In genomic region chr17:40167685-40168261, GRCh38 we compare ENCODE assay signal across 9 cellular contexts. TPM values are rescaled to one million over a fixed set of nuclear protein-coding genes. Genes with fewer than 3 reads are reported as not detected.
DNase-seq lines count a peak whose midpoint lies in the region; ATAC-seq, FAIRE-seq and TF ChIP-seq lines count a peak whose summit lies in the region.
"Had no signal": no experiment of that assay in that cellular context is flagged by ENCODE, and none has a peak within 500 bp of the region (broad histone marks: within the 10 kb centered on the region; RNA-seq: fewer than 3 reads in every experiment).

No MANE protein-coding gene starts in this region.

- ATAC-seq in T-cell (replicated peaks in 1 of 4) (peak in 1 of 4 experiments; percentile 22), HG03095 (IDR thresholded peaks at IDR 0.05; ENCODE audit: unreplicated experiment) (no peak)

- no peak overlapping the region for H3K4me3 ChIP-seq in esophagus squamous epithelium
- no peak overlapping the region for H3K4me3 ChIP-seq in prostate gland

- intact Hi-C loops in Calu3 (cut with micrococcal nuclease; ENCODE audit: unreplicated experiment): loop anchor here (1.0 to 2.0 kb wide), 6 partner anchors 43 to 153 kb away; no protein-coding TSS in a partner anchor
- intact Hi-C loops in esophagus squamous epithelium (cut with DNase I): loop anchor here (5.0 to 10.0 kb wide), 2 partner anchors 55 to 153 kb away; partner anchors contain the start of gene CSF3
- intact Hi-C loops in prostate gland (cut with DNase I): loop anchor here (2.0 to 5.0 kb wide), 3 partner anchors 55 to 155 kb away; partner anchors contain the start of gene THRA

- no peak for DNase-seq in Calu3
- DNase-seq in T-cell: no peak
- DNase-seq in esophagus squamous epithelium (lab: John Stamatoyannopoulos, UW): no peak
- DNase-seq in prostate gland (ENCODE audit: low spot score): no peak
- no peak for DNase-seq in GM19239 (ENCODE audit: insufficient read length, low spot score)
- DNase-seq in AG08395 (ENCODE audit: low spot score): no peak
- DNase-seq in SW480 (ENCODE audit: low spot score): no peak

- peak overlapping the region; percentile 21 to 70 (median 64) for H3K27ac ChIP-seq in esophagus squamous epithelium
- peak overlapping the region; percentile 42 to 56 for H3K27ac ChIP-seq in prostate gland

- WGBS in esophagus squamous epithelium, 2 donors: 82 to 94% methylated on average over 3 of the region's 3 CpGs
- WGBS in prostate gland: 86% methylated on average over 3 of the region's 3 CpGs

- H3K4me3 Mint-ChIP-seq in Calu3 (ENCODE audit: low read depth, unreplicated experiment) (no peak overlapping the region), T-cell (no peak overlapping the region)

- POLR2A ChIA-PET in T-cell (lab: Charles Lee): interaction anchor here in 1 of 2 donors (0.6 kb wide), 1 partner anchor 130 kb away, joined by 3 read pairs; no protein-coding TSS in a partner anchor

- no peaks in the 10 kb centered on the region for H3K27me3 Mint-ChIP-seq in Calu3 (ENCODE audit: unreplicated experiment)
- H3K27me3 Mint-ChIP-seq in T-cell: no peaks in the 10 kb centered on the region

- H3K27ac Mint-ChIP-seq in Calu3 (ENCODE audit: unreplicated experiment) (peak overlapping the region; percentile 4), T-cell (peak overlapping the region; percentile 65 to 78)

- TF ChIP-seq CTCF in Calu3 (IDR thresholded peaks at IDR 0.05; ENCODE audit: unreplicated experiment) (no peak), esophagus squamous epithelium (IDR thresholded peaks at IDR 0.05) (no peak), prostate gland (IDR thresholded peaks at IDR 0.05) (no peak)

- no peak for FAIRE-seq in GM19239 (lab: Jason Lieb, UNC)
- FAIRE-seq: H54 had no signal

- CTCF ChIA-PET in Calu3 (lab: Charles Lee): interaction anchor here (0.8 to 6.3 kb wide), 69 partner anchors 9 to 717 kb away, joined by 3 to 462 read pairs (median 8); partner anchors contain the start of genes CASC3, CDC6, CSF3 and MED1
- CTCF ChIA-PET in T-cell (lab: Charles Lee): interaction anchor here (0.8 to 4.2 kb wide), 17 partner anchors 12 to 366 kb away, joined by 3 to 72 read pairs (median 4); partner anchors contain the start of genes CASC3 (in 1 of the 2), NR1D1 (in 1 of the 2) and WIPF2 (in 1 of the 2)

- H3K4me1 Mint-ChIP-seq in Calu3 (ENCODE audit: low read depth, unreplicated experiment) (peaks cover 17% of the 10 kb centered on the region), T-cell (peaks cover 5 to 15% (median 13%) of the 10 kb centered on the region in 3 donors)

- H3K27me3 ChIP-seq in esophagus squamous epithelium (no peaks in the 10 kb centered on the region), prostate gland (replicated peaks; ENCODE audit: insufficient read depth) (no peaks in the 10 kb centered on the region)

- peaks cover 93% of the 10 kb centered on the region for H3K36me3 Mint-ChIP-seq in Calu3 (ENCODE audit: insufficient read depth, unreplicated experiment)
- peaks cover 69% of the 10 kb centered on the region for H3K36me3 Mint-ChIP-seq in T-cell

- no peaks in the 10 kb centered on the region for H3K9me3 Mint-ChIP-seq in Calu3 (ENCODE audit: low read depth, unreplicated experiment)
- H3K9me3 Mint-ChIP-seq in T-cell: no peaks in the 10 kb centered on the region

- H3K4me1 ChIP-seq in esophagus squamous epithelium: peaks cover 0 to 10% (median 0%) of the 10 kb centered on the region in 3 donors
- no peaks in the 10 kb centered on the region for H3K4me1 ChIP-seq in prostate gland (replicated peaks)

- no TSS peak for BruUV-seq in Calu3 (replicated peaks; lab: Mats Ljungman, UMichigan)

- TF ChIP-seq POLR2A in esophagus squamous epithelium (IDR thresholded peaks at IDR 0.05) (no peak), prostate gland (IDR thresholded peaks at IDR 0.05) (no peak)

- H3K9me3 ChIP-seq in esophagus squamous epithelium (no peaks in the 10 kb centered on the region), prostate gland (no peaks in the 10 kb centered on the region)

- H3K36me3 ChIP-seq in esophagus squamous epithelium (peaks cover 45 to 100% (median 67%) of the 10 kb centered on the region in 3 donors), prostate gland (peaks cover 15 to 31% of the 10 kb centered on the region in 2 donors)

RNA-seq across cellular contexts. Expression of gene RAPGEFL1, which starts 9.5 kb away (rescaled TPM):
- 57.9 and 86.3 TPM in 2 replicates for total RNA-seq in Calu3 (2022)
- 1 to 10 TPM; 4.6 to 10.0 (median 6.2) TPM for total RNA-seq in T-cell
- 100 to 1,000 TPM in 3 of 4 donors, 10 to 100 TPM in 1; 70.1 to 182 (median 144) TPM for total RNA-seq in esophagus squamous epithelium
- total RNA-seq in prostate gland: 10 to 100 TPM; 14.2 to 25.1 TPM

RNA-seq across cellular contexts. Expression of gene CASC3, which starts 27.4 kb away (rescaled TPM):
- total RNA-seq in Calu3 (2022) (541 and 621 TPM in 2 replicates), T-cell (100 to 1,000 TPM; 116 to 161 (median 126) TPM), esophagus squamous epithelium (10 to 100 TPM; 23.7 to 62.6 (median 27.8) TPM), prostate gland (10 to 100 TPM; 59.8 to 94.3 TPM)

RNA-seq across cellular contexts. Expression of gene MSL1, which starts 46.0 kb away (rescaled TPM):
- total RNA-seq in Calu3 (2022) (505 and 524 TPM in 2 replicates), T-cell (100 to 1,000 TPM; 106 to 136 (median 115) TPM), esophagus squamous epithelium (10 to 100 TPM; 41.5 to 59.9 (median 51.5) TPM), prostate gland (100 to 1,000 TPM in 1 of 2 donors, 10 to 100 TPM in 1; 77.0 to 112 TPM)

RNA-seq across cellular contexts. Expression of gene WIPF2, which starts 51.3 kb away (rescaled TPM):
- total RNA-seq in Calu3 (2022) (327 and 376 TPM in 2 replicates), T-cell (10 to 100 TPM; 23.1 to 42.1 (median 32.1) TPM), esophagus squamous epithelium (10 to 100 TPM in 3 of 4 donors, 1 to 10 TPM in 1; 9.8 to 13.8 (median 11.2) TPM), prostate gland (10 to 100 TPM; 12.6 to 27.0 TPM)
